12 cellular contexts compared by ENCODE assay signal in the genomic region with DNA sequence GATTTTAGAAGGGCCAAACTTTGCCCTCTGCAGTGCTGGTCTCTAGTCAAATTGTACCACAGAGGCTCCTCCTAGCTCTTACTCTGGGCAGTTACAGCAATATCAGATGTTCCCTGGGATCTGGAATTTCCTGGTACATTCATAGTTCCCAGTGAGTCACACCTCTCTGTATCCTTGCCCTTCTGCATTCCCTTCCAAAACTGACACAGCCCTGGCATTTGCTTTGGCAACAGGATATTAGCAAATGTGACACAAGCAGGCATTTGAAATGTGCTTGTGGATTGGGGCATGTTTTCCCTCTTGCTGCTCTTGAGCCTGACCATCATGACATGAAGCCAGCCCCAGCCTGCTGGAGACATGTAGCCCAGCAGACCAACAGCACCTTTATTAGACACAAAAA.
DNase-seq lines count a peak whose midpoint lies in the region; ATAC-seq and TF ChIP-seq lines count a peak whose summit lies in the region.
"Had no signal": no experiment of that assay in that cellular context is flagged by ENCODE, and none has a peak within 500 bp of the region (broad histone marks: within the 10 kb centered on the region; RNA-seq: fewer than 3 reads in every experiment).

No MANE protein-coding gene starts in this region.

- no peak overlapping the region for H3K27ac ChIP-seq in lung (ENCODE audit: low read depth in 1 of 2, low read length in 1 of 2)

- H3K4me1 Mint-ChIP-seq in natural killer cell treated with Interleukin-12 subunit alpha and Interleukin-12 subunit beta and Interleukin-15 and Interleukin-18, amount 100 ng/mL, for 72 hours (ENCODE audit: low read depth in 2 of 2), result peaks cover 0 to 3% of the 10 kb centered on the region in 2 donors
- H3K4me1 Mint-ChIP-seq: stimulated activated naive CD8-positive, alpha-beta T cell treated with anti-CD3 and anti-CD28 coated beads, Interleukin-15, amount 100 ng/mL, for 72 hours had no signal

- TF ChIP-seq CTCF in LNCaP clone FGC (IDR thresholded peaks at IDR 0.05; ENCODE audit: control insufficient read depth, extremely low read depth, insufficient read depth) (peak; percentile 34), lung (IDR thresholded peaks at IDR 0.05; ENCODE audit: control extremely low read depth, extremely low read depth) (no peak), GM13976 (IDR thresholded peaks at IDR 0.05; ENCODE audit: borderline replicate concordance, control extremely low read depth, extremely low read depth, insufficient read depth, missing control alignments) (no peak)

- no peak overlapping the region for H3K4me3 ChIP-seq in LNCaP clone FGC (ENCODE audit: low read depth, low read length)
- H3K4me3 ChIP-seq in lung, result no peak overlapping the region
- H3K4me3 ChIP-seq: skin epidermis had no signal

- no peak overlapping the region for H3K4me3 Mint-ChIP-seq in natural killer cell treated with Interleukin-12 subunit alpha and Interleukin-12 subunit beta and Interleukin-15 and Interleukin-18, amount 100 ng/mL, for 72 hours
- H3K4me3 Mint-ChIP-seq: activated CD4-positive, alpha-beta T cell treated with anti-CD3 and anti-CD28 coated beads for 36 hours; stimulated activated naive CD8-positive, alpha-beta T cell treated with anti-CD3 and anti-CD28 coated beads, Interleukin-15, amount 100 ng/mL, for 72 hours had no signal

- DNase-seq in AG08395 (ENCODE audit: low spot score) (peak; percentile 85), LNCaP clone FGC (ENCODE audit: low read depth) (peak; percentile 72), dedifferentiated amniotic fluid mesenchymal stem cell (ENCODE audit: extremely low spot score) (peak; percentile 40), lung (ENCODE audit: low spot score) (no peak), GM13976 (ENCODE audit: low spot score) (no peak), medulla oblongata (ENCODE audit: extremely low spot score) (no peak), T-helper 2 cell (no peak)
- no peak for DNase-seq in natural killer cell treated with Interleukin-12 subunit alpha and Interleukin-12 subunit beta and Interleukin-15 and Interleukin-18, amount 100 ng/mL, for 72 hours (ENCODE audit: low spot score)
- DNase-seq: activated CD4-positive, alpha-beta T cell treated with anti-CD3 and anti-CD28 coated beads for 36 hours; NK-92 treated with Interleukin-12 subunit alpha and Interleukin-12 subunit beta, amount 100 ng/mL, for 24 hours; stimulated activated naive CD8-positive, alpha-beta T cell treated with anti-CD3 and anti-CD28 coated beads, Interleukin-15, amount 100 ng/mL, for 72 hours had no signal

- no peak overlapping the region for H3K27ac Mint-ChIP-seq in natural killer cell treated with Interleukin-12 subunit alpha and Interleukin-12 subunit beta and Interleukin-15 and Interleukin-18, amount 100 ng/mL, for 72 hours
- H3K27ac Mint-ChIP-seq: activated CD4-positive, alpha-beta T cell treated with anti-CD3 and anti-CD28 coated beads for 36 hours; stimulated activated naive CD8-positive, alpha-beta T cell treated with anti-CD3 and anti-CD28 coated beads, Interleukin-15, amount 100 ng/mL, for 72 hours had no signal

- H3K36me3 Mint-ChIP-seq in natural killer cell treated with Interleukin-12 subunit alpha and Interleukin-12 subunit beta and Interleukin-15 and Interleukin-18, amount 100 ng/mL, for 72 hours, result no peaks in the 10 kb centered on the region

- peaks cover 29 to 33% of the 10 kb centered on the region in 2 donors for H3K27me3 Mint-ChIP-seq in natural killer cell treated with Interleukin-12 subunit alpha and Interleukin-12 subunit beta and Interleukin-15 and Interleukin-18, amount 100 ng/mL, for 72 hours

- H3K9me3 Mint-ChIP-seq in natural killer cell treated with Interleukin-12 subunit alpha and Interleukin-12 subunit beta and Interleukin-15 and Interleukin-18, amount 100 ng/mL, for 72 hours, result no peaks in the 10 kb centered on the region

- ATAC-seq in lung (ENCODE audit: insufficient read depth, low FRiP score), result peak; percentile 19
- ATAC-seq in natural killer cell treated with Interleukin-12 subunit alpha and Interleukin-12 subunit beta and Interleukin-15 and Interleukin-18, amount 100 ng/mL, for 72 hours, result no peak
- ATAC-seq: activated CD4-positive, alpha-beta T cell treated with anti-CD3 and anti-CD28 coated beads for 36 hours; stimulated activated naive CD8-positive, alpha-beta T cell treated with anti-CD3 and anti-CD28 coated beads, Interleukin-15, amount 100 ng/mL, for 72 hours had no signal

- H3K27me3 ChIP-seq in lung (ENCODE audit: control insufficient read depth, insufficient read depth), result no peaks in the 10 kb centered on the region

- H3K36me3 ChIP-seq in lung (ENCODE audit: control insufficient read depth in 2 of 2, insufficient read depth in 2 of 2, low read length in 2 of 2), result no peaks in the 10 kb centered on the region

- in situ Hi-C loops in GM13976 (cut with MboI; ENCODE audit: low sequenced_read_pairs, unreplicated experiment), result no loop called here

- H3K9me3 ChIP-seq in lung (ENCODE audit: control insufficient read depth in 2 of 2, insufficient read depth in 1 of 2, low read length in 1 of 2), result peaks cover 9 to 12% of the 10 kb centered on the region in 2 donors

- no peaks in the 10 kb centered on the region for H3K4me1 ChIP-seq in lung (ENCODE audit: control insufficient read depth in 2 of 2, insufficient read depth in 2 of 2, low read length in 2 of 2)

Comparison
In these comparisons a context has a peak if more than half of its experiments do, and no peak if none do; other contexts are left out.
1. DNase-seq: peak in AG08395 (single experiment), LNCaP clone FGC (single experiment) and dedifferentiated amniotic fluid mesenchymal stem cell (single experiment); none in lung (single experiment), natural killer cell treated with Interleukin-12 subunit alpha and Interleukin-12 subunit beta and Interleukin-15 and Interleukin-18, amount 100 ng/mL, for 72 hours (single experiment), GM13976 (single experiment), medulla oblongata (single experiment) and T-helper 2 cell (0 of 5).